In the genomic region with DNA sequence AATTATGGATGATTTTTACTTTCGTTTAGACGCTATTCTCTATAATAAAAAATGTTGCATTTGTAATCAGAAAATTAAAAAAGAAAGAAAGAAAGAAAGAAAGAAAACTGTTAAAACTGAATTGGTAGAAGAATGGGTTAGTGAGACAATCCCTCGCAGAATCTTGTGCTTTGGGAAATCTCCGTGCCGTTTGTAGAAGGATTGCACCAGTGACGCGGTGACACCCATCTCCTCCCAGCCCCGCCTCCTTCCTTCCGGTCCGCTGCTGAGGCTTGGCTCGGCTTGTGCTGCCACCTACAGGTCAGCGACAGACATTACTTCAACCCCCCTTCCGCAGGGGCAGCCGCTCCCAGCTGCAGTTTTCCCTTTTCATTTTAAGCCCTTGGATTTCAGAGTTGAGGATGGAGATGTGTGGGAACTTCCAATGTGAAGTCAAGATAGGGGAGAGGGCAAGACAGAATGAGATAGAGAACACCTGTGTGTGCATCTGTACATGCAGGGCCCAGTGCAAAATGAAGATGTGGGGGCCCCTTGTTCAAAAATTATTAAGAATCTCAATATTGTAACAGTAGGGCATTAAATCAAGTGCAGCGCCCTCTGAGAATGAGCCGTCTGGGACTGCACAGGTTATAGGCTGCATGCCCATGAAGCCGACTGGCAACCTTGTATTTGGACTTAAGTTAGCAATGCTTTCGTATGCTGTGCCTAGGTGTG, we compare ENCODE assay signal across 7 cellular contexts. TPM values are rescaled to one million over a fixed set of nuclear protein-coding genes. Genes with fewer than 3 reads are reported as not detected.
DNase-seq lines count a peak whose midpoint lies in the region; ATAC-seq lines count a peak whose summit lies in the region.

No MANE protein-coding gene starts in this region.

- peak; percentile 78 for ATAC-seq in GM18498 (IDR thresholded peaks at IDR 0.05; ENCODE audit: unreplicated experiment)

- peak; percentile 78 for DNase-seq in HK-2 (ENCODE audit: unreplicated experiment)
- peak; percentile 64 for DNase-seq in NCI-H82 treated with DMSO at 0.1 percent for 48 hours (lab: John Stamatoyannopoulos, UW; ENCODE audit: unreplicated experiment)
- DNase-seq in activated CD4-positive, alpha-beta memory T cell treated with anti-CD3 and anti-CD28 coated beads for 36 hours, result peak; percentile 94
- peak; percentile 91 for DNase-seq in ecto neural progenitor cell (ENCODE audit: low spot score)
- DNase-seq in lung microvascular endothelial cell (ENCODE audit: low read depth in 2 of 2), result peak; percentile 77 to 89
- peak; percentile 82 to 87 (median 82) for DNase-seq in stimulated activated CD4-positive, alpha-beta T cell treated with anti-CD3 and anti-CD28 coated beads, TNF-alpha, amount 100 ng/mL, for 24 hours (ENCODE audit: low read depth in 3 of 3)

- no peaks in the 10 kb centered on the region for H3K27me3 Mint-ChIP-seq in activated CD4-positive, alpha-beta memory T cell treated with anti-CD3 and anti-CD28 coated beads for 36 hours

- H3K4me1 Mint-ChIP-seq in activated CD4-positive, alpha-beta memory T cell treated with anti-CD3 and anti-CD28 coated beads for 36 hours (ENCODE audit: low read depth), result peaks cover 5% of the 10 kb centered on the region

- intact Hi-C loops in activated CD4-positive, alpha-beta memory T cell treated with anti-CD3 and anti-CD28 coated beads for 36 hours (cut with micrococcal nuclease), result loop anchor here (1.0 to 5.0 kb wide), 5 partner anchors 117 to 436 kb away; partner anchors contain the start of gene NCF4

- POLR2A ChIA-PET in activated CD4-positive, alpha-beta memory T cell treated with anti-CD3 and anti-CD28 coated beads for 36 hours (lab: Charles Lee), result interaction anchor here (1.0 to 1.4 kb wide), 3 partner anchors 117 to 202 kb away, joined by 4 to 8 read pairs (median 4); partner anchors contain the start of genes IFT27 and NCF4

- H3K36me3 Mint-ChIP-seq in activated CD4-positive, alpha-beta memory T cell treated with anti-CD3 and anti-CD28 coated beads for 36 hours, result no peaks in the 10 kb centered on the region

- H3K9me3 Mint-ChIP-seq in activated CD4-positive, alpha-beta memory T cell treated with anti-CD3 and anti-CD28 coated beads for 36 hours, result no peaks in the 10 kb centered on the region

- peak overlapping the region; percentile 78 for H3K4me3 Mint-ChIP-seq in activated CD4-positive, alpha-beta memory T cell treated with anti-CD3 and anti-CD28 coated beads for 36 hours

- CTCF ChIA-PET in activated CD4-positive, alpha-beta memory T cell treated with anti-CD3 and anti-CD28 coated beads for 36 hours (lab: Charles Lee), result interaction anchor here (0.6 to 9.1 kb wide), 50 partner anchors 9 to 450 kb away, joined by 3 to 139 read pairs (median 4); partner anchors contain the start of genes IFT27, KCTD17, NCF4 and TST

- peak overlapping the region; percentile 2 for H3K27ac Mint-ChIP-seq in activated CD4-positive, alpha-beta memory T cell treated with anti-CD3 and anti-CD28 coated beads for 36 hours

RNA-seq across cellular contexts. Expression of gene TST, which starts 41.1 kb away (rescaled TPM):
- total RNA-seq in activated CD4-positive, alpha-beta memory T cell treated with anti-CD3 and anti-CD28 coated beads for 36 hours, result 1 to 10 TPM; 5.5 TPM
- 54.9 and 63.1 TPM in 2 replicates for total RNA-seq in lung microvascular endothelial cell

RNA-seq across cellular contexts. Expression of gene MPST, which starts 41.4 kb away (rescaled TPM):
- total RNA-seq in activated CD4-positive, alpha-beta memory T cell treated with anti-CD3 and anti-CD28 coated beads for 36 hours, result 10 to 100 TPM; 16.9 to 17.6 TPM
- total RNA-seq in lung microvascular endothelial cell, result 96.1 and 146 TPM in 2 replicates

Comparison
In these comparisons a context has a peak if more than half of its experiments do, and no peak if none do; other contexts are left out.
1. Peak in every context shown above with its lines: DNase-seq and ATAC-seq.